Comparison of ENCODE assay signal across 1 cellular context in the genomic region with DNA sequence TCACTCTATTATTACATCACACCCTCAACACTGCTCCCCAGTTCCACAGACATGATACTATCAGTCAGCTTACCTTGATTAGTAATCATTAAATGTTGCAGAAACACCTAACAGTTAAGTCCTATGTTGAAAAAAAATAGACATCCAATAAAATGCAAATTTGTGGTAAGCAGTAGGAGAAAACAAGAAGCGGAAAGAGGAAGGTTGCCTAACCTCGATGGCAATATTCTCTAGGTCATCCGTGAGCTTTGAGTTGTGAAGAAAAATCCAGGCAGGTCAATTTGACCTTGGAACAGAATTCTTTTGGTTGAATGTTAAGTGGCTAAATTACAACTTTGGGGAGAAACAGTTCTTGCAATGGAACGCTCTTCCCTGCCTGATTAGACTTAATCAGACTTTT.
TF ChIP-seq lines count a peak whose summit lies in the region.

No MANE protein-coding gene starts in this region.

TF ChIP-seq in endothelial cell of umbilical vein, 7 proteins besides CTCF, POLR2A, EP300 and RAD21:
- no peak for TF ChIP-seq MYC (IDR thresholded peaks at IDR 0.05; ENCODE audit: low read depth, low read length)
